In the genomic region with DNA sequence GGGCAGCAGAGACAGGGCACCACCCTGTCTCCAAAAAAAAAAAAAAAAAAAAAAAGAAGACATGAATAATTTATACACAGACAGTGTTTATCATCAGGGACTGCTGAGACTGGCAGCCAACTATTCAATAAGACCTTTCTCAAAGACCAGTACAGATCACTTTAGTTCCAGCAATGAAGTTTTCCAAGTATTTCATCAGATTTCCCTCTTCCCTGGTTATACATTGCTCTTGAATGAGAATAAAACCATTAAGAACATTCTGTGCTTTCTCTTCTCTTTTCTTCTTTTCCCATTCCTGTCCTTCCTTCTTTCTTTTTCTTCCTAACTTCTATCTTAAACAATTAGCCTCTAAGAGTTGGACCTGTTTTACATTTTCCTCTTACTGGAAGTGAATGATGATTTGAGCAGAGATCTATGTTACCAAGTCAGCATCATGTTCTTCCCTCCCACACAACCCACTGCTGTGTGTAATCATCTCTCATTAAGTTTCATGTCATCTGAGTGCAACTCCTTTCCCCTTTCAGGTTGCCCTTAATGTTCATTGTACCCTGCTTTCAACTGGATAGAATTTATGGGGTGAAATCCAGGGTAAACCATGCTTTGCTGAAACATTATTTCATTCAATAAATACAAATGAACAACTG, we compare ENCODE assay signal across 24 cellular contexts. TPM values are rescaled to one million over a fixed set of nuclear protein-coding genes. Genes with fewer than 3 reads are reported as not detected.
DNase-seq lines count a peak whose midpoint lies in the region; ATAC-seq, FAIRE-seq and TF ChIP-seq lines count a peak whose summit lies in the region.
"Had no signal": no experiment of that assay in that cellular context is flagged by ENCODE, and none has a peak within 500 bp of the region (broad histone marks: within the 10 kb centered on the region; RNA-seq: fewer than 3 reads in every experiment).

No MANE protein-coding gene starts in this region.

- FAIRE-seq in astrocyte (lab: Jason Lieb, UNC): no peak
- FAIRE-seq: GM18507, H54, HepG2, kidney, urothelium cell line had no signal

- H3K27me3 Mint-ChIP-seq in MCF 10A (ENCODE audit: insufficient read depth, unreplicated experiment): no peaks in the 10 kb centered on the region
- H3K27me3 Mint-ChIP-seq in astrocyte (ENCODE audit: low read depth, unreplicated experiment): no peaks in the 10 kb centered on the region

- H3K4me1 Mint-ChIP-seq in MCF 10A (ENCODE audit: insufficient read depth, unreplicated experiment) (peaks cover 16% of the 10 kb centered on the region), astrocyte (ENCODE audit: low read depth, unreplicated experiment) (peaks cover 4% of the 10 kb centered on the region)
- peaks cover 12% of the 10 kb centered on the region for H3K4me1 Mint-ChIP-seq in stimulated activated effector memory CD8-positive, alpha-beta T cell treated with anti-CD3 and anti-CD28 coated beads, Interleukin-12 subunit alpha, Interleukin-12 subunit beta, amount 100 ng/mL, for 72 hours
- H3K4me1 Mint-ChIP-seq: CD8-positive, alpha-beta memory T cell had no signal

- CTCF ChIA-PET in MCF 10A (lab: Yijun Ruan, JAX): interaction anchor here (1.0 kb wide), 1 partner anchor 32 kb away, joined by 4 read pairs; no protein-coding TSS in a partner anchor

- H3K4me3 ChIP-seq in breast epithelium: no peak overlapping the region
- H3K4me3 ChIP-seq in astrocyte (ENCODE audit: insufficient read depth, low read depth, low read length): no peak overlapping the region
- H3K4me3 ChIP-seq: hepatocyte, right lobe of liver, stomach had no signal

- POLR2A ChIA-PET in MCF 10A (lab: Yijun Ruan, JAX): no interaction called here

- H3K36me3 Mint-ChIP-seq in MCF 10A (ENCODE audit: insufficient read depth, unreplicated experiment) (no peaks in the 10 kb centered on the region), astrocyte (ENCODE audit: low read depth, unreplicated experiment) (no peaks in the 10 kb centered on the region)
- no peaks in the 10 kb centered on the region for H3K36me3 Mint-ChIP-seq in stimulated activated effector memory CD8-positive, alpha-beta T cell treated with anti-CD3 and anti-CD28 coated beads, Interleukin-12 subunit alpha, Interleukin-12 subunit beta, amount 100 ng/mL, for 72 hours
- H3K36me3 Mint-ChIP-seq: CD8-positive, alpha-beta memory T cell had no signal

- H3K4me2 ChIP-seq in astrocyte (ENCODE audit: low read length): no peak overlapping the region
- H3K4me2 ChIP-seq: hepatocyte had no signal

- H3K9ac ChIP-seq in astrocyte (ENCODE audit: low read length): no peak overlapping the region

- intact Hi-C loops in MCF 10A (cut with micrococcal nuclease): loop anchor here (5.0 kb wide), 1 partner anchor 40 kb away; no protein-coding TSS in a partner anchor
- intact Hi-C loops in breast epithelium (cut with DNase I; ENCODE audit: low total_unique reads): no loop called here

- no peak for TF ChIP-seq POLR2A in breast epithelium (IDR thresholded peaks at IDR 0.05)

- no peak for DNase-seq in MCF 10A (ENCODE audit: unreplicated experiment)
- DNase-seq in breast epithelium (ENCODE audit: low spot score in 2 of 2): no peak
- peak; percentile 42 for DNase-seq in astrocyte (ENCODE audit: low read depth)
- DNase-seq in left kidney (ENCODE audit: low read depth, low spot score): peak; percentile 93
- DNase-seq in stimulated activated effector memory CD8-positive, alpha-beta T cell treated with anti-CD3 and anti-CD28 coated beads, Interleukin-12 subunit alpha, Interleukin-12 subunit beta, amount 100 ng/mL, for 72 hours (ENCODE audit: low spot score in 2 of 2): no peak
- no peak for DNase-seq in OCI-M2 (lab: John Stamatoyannopoulos, UW; ENCODE audit: unreplicated experiment)
- DNase-seq: activated CD4-positive, alpha-beta T cell treated with anti-CD3 and anti-CD28 coated beads, Interleukin-2, amount 50 U/mL, for 48 hours; activated T-cell treated with anti-CD3 and anti-CD28 coated beads, Interleukin-2, amount 50 U/mL, for 4 hours; CD8-positive, alpha-beta memory T cell; kidney; MM.1S; NCI-H2029; right lobe of liver; stimulated activated CD4-positive, alpha-beta T cell treated with anti-CD3 and anti-CD28 coated beads, Interleukin-2, amount 100 ng/mL, for 24 hours; stomach had no signal

- no peaks in the 10 kb centered on the region for H3K4me1 ChIP-seq in breast epithelium
- H3K4me1 ChIP-seq in astrocyte (ENCODE audit: insufficient read depth, low read length): no peaks in the 10 kb centered on the region
- H3K4me1 ChIP-seq: right lobe of liver, stomach had no signal

- H3K79me2 ChIP-seq in astrocyte (ENCODE audit: insufficient read depth, low read length): no peaks in the 10 kb centered on the region
- H3K79me2 ChIP-seq: hepatocyte had no signal

- peak overlapping the region in 1 of 2 donors; percentile 19 for H3K27ac ChIP-seq in breast epithelium
- no peak overlapping the region for H3K27ac ChIP-seq in astrocyte (ENCODE audit: low read depth, low read length)
- H3K27ac ChIP-seq: hepatocyte, neutrophil, right lobe of liver, stomach had no signal

- H3K36me3 ChIP-seq in breast epithelium (no peaks in the 10 kb centered on the region), astrocyte (ENCODE audit: insufficient read depth, low read length) (no peaks in the 10 kb centered on the region)
- H3K36me3 ChIP-seq: neutrophil, right lobe of liver, stomach had no signal

- H3K9me3 ChIP-seq in breast epithelium (no peaks in the 10 kb centered on the region), astrocyte (ENCODE audit: insufficient read depth, low read depth, low read length) (no peaks in the 10 kb centered on the region)
- H3K9me3 ChIP-seq: neutrophil, right lobe of liver, stomach had no signal

- no peak overlapping the region for H3K4me3 Mint-ChIP-seq in MCF 10A (ENCODE audit: unreplicated experiment)
- no peak overlapping the region for H3K4me3 Mint-ChIP-seq in astrocyte (ENCODE audit: unreplicated experiment)
- H3K4me3 Mint-ChIP-seq in stimulated activated effector memory CD8-positive, alpha-beta T cell treated with anti-CD3 and anti-CD28 coated beads, Interleukin-12 subunit alpha, Interleukin-12 subunit beta, amount 100 ng/mL, for 72 hours: no peak overlapping the region
- H3K4me3 Mint-ChIP-seq: activated T-cell treated with anti-CD3 and anti-CD28 coated beads, Interleukin-2, amount 50 U/mL, for 4 hours; CD8-positive, alpha-beta memory T cell had no signal

- no peak overlapping the region for H2AFZ ChIP-seq in astrocyte (ENCODE audit: low read depth, low read length)
- H2AFZ ChIP-seq: hepatocyte had no signal

- H3K27ac Mint-ChIP-seq in MCF 10A (ENCODE audit: low read depth, unreplicated experiment): peak overlapping the region; percentile 3
- H3K27ac Mint-ChIP-seq in astrocyte (ENCODE audit: unreplicated experiment): peak overlapping the region; percentile 1
- no peak overlapping the region for H3K27ac Mint-ChIP-seq in stimulated activated effector memory CD8-positive, alpha-beta T cell treated with anti-CD3 and anti-CD28 coated beads, Interleukin-12 subunit alpha, Interleukin-12 subunit beta, amount 100 ng/mL, for 72 hours
- H3K27ac Mint-ChIP-seq: CD8-positive, alpha-beta memory T cell had no signal

- no TSS peak for BruUV-seq in MCF 10A (replicated peaks; lab: Mats Ljungman, UMichigan)

- H4K20me1 ChIP-seq in astrocyte (ENCODE audit: insufficient read depth, low read length): no peaks in the 10 kb centered on the region

- TF ChIP-seq CTCF in MCF 10A (IDR thresholded peaks at IDR 0.05; ENCODE audit: unreplicated experiment) (no peak), breast epithelium (IDR thresholded peaks at IDR 0.05) (no peak), astrocyte (IDR thresholded peaks at IDR 0.05; ENCODE audit: insufficient read depth, low read depth, low read length) (no peak)

- H3K9me3 Mint-ChIP-seq in MCF 10A (ENCODE audit: unreplicated experiment): no peaks in the 10 kb centered on the region
- peaks cover 3% of the 10 kb centered on the region for H3K9me3 Mint-ChIP-seq in astrocyte (ENCODE audit: unreplicated experiment)
- no peaks in the 10 kb centered on the region for H3K9me3 Mint-ChIP-seq in stimulated activated effector memory CD8-positive, alpha-beta T cell treated with anti-CD3 and anti-CD28 coated beads, Interleukin-12 subunit alpha, Interleukin-12 subunit beta, amount 100 ng/mL, for 72 hours
- H3K9me3 Mint-ChIP-seq: activated T-cell treated with anti-CD3 and anti-CD28 coated beads, Interleukin-2, amount 50 U/mL, for 4 hours had no signal

- peak; percentile 67 for ATAC-seq in stimulated activated effector memory CD8-positive, alpha-beta T cell treated with anti-CD3 and anti-CD28 coated beads, Interleukin-12 subunit alpha, Interleukin-12 subunit beta, amount 100 ng/mL, for 72 hours
- ATAC-seq in GM18861 (IDR thresholded peaks at IDR 0.05; ENCODE audit: unreplicated experiment) (no peak), GM19351 (IDR thresholded peaks at IDR 0.05; ENCODE audit: unreplicated experiment) (no peak)
- ATAC-seq: HepG2 had no signal

- H3K27me3 ChIP-seq in breast epithelium (no peaks in the 10 kb centered on the region), astrocyte (ENCODE audit: insufficient read depth, low read length) (peaks cover 7% of the 10 kb centered on the region)
- H3K27me3 ChIP-seq: hepatocyte, neutrophil, right lobe of liver, stomach had no signal

RNA-seq across cellular contexts. Expression of a gene that starts 35.9 kb away (rescaled TPM):
- total RNA-seq in MCF 10A (2022): not detected in 2 replicates
- not detected for total RNA-seq in breast epithelium
- not detected in 2 replicates for total RNA-seq in astrocyte
- total RNA-seq: activated T-cell treated with anti-CD3 and anti-CD28 coated beads, Interleukin-2, amount 50 U/mL, for 4 hours; CD8-positive, alpha-beta memory T cell; hepatocyte; HepG2; kidney; NCI-H460; right lobe of liver; stomach had no signal

Comparison
In these comparisons a context has a peak if more than half of its experiments do, and no peak if none do; other contexts are left out.
1. DNase-seq: peak in astrocyte (single experiment) and left kidney (single experiment); none in MCF 10A (single experiment), breast epithelium (0 of 2), stimulated activated effector memory CD8-positive, alpha-beta T cell treated with anti-CD3 and anti-CD28 coated beads, Interleukin-12 subunit alpha, Interleukin-12 subunit beta, amount 100 ng/mL, for 72 hours (0 of 2) and OCI-M2 (single experiment).